ENCODE assay signal across 19 cellular contexts in genomic region chr11:10565493-10565892, GRCh38. TPM values are rescaled to one million over a fixed set of nuclear protein-coding genes. Genes with fewer than 3 reads are reported as not detected.
"Had no signal": no experiment of that assay in that cellular context is flagged by ENCODE, and none has a peak within 500 bp of the region (broad histone marks: within the 10 kb centered on the region; RNA-seq: fewer than 3 reads in every experiment).

No MANE protein-coding gene starts in this region.

- H3K4me3 Mint-ChIP-seq: activated T-cell treated with anti-CD3 and anti-CD28 coated beads, Interleukin-2, amount 50 U/mL, for 72 hours; mesothelial cell of epicardium; nephron progenitor cell; T-helper 1 cell treated with Interleukin-12 subunit alpha and Interleukin-12 subunit beta and Interleukin-4 antibody, amounts not matched to agents 30 μg/mL and 1 μg/mL, for 36 hours had no signal

- H3K4me1 Mint-ChIP-seq: mesothelial cell of epicardium, nephron progenitor cell had no signal

- DNase-seq: activated CD4-positive, alpha-beta T cell treated with anti-CD3 and anti-CD28 coated beads, Interleukin-2, amount 50 U/mL, for 4 hours; activated effector memory CD4-positive, alpha-beta T cell treated with anti-CD3 and anti-CD28 coated beads, Interleukin-2, amount 50 U/mL, for 16 hours; activated naive CD4-positive, alpha-beta T cell treated with anti-CD3 and anti-CD28 coated beads, Interleukin-2, amount 50 U/mL, for 16 hours; activated T-cell treated with anti-CD3 and anti-CD28 coated beads, Interleukin-2, amount 50 U/mL, for 72 hours; dorsolateral prefrontal cortex; foreskin keratinocyte; hypothalamus; kidney glomerular epithelial cell; nephron progenitor cell; sigmoid colon; stimulated activated CD4-positive, alpha-beta T cell treated with anti-CD3 and anti-CD28 coated beads, Interleukin-4, amount 100 ng/mL, for 4 hours; stimulated activated naive CD4-positive, alpha-beta T cell; uterus had no signal

- ATAC-seq: activated T-cell treated with anti-CD3 and anti-CD28 coated beads, Interleukin-2, amount 50 U/mL, for 72 hours; foreskin keratinocyte had no signal

- H3K9me3 Mint-ChIP-seq: activated T-cell treated with anti-CD3 and anti-CD28 coated beads, Interleukin-2, amount 50 U/mL, for 72 hours; mesothelial cell of epicardium; nephron progenitor cell; T-helper 1 cell treated with Interleukin-12 subunit alpha and Interleukin-12 subunit beta and Interleukin-4 antibody, amounts not matched to agents 30 μg/mL and 1 μg/mL, for 36 hours had no signal

- H3K9me3 ChIP-seq: sigmoid colon, tibial nerve, uterus had no signal

- H3K27ac Mint-ChIP-seq: activated T-cell treated with anti-CD3 and anti-CD28 coated beads, Interleukin-2, amount 50 U/mL, for 72 hours; mesothelial cell of epicardium; nephron progenitor cell; T-helper 1 cell treated with Interleukin-12 subunit alpha and Interleukin-12 subunit beta and Interleukin-4 antibody, amounts not matched to agents 30 μg/mL and 1 μg/mL, for 36 hours had no signal

- H3K36me3 Mint-ChIP-seq: mesothelial cell of epicardium had no signal

- H3K27me3 ChIP-seq: cardiac muscle cell, dorsolateral prefrontal cortex, foreskin keratinocyte, sigmoid colon, tibial nerve, uterus had no signal

- H3K4me1 ChIP-seq: foreskin keratinocyte, sigmoid colon, uterus had no signal

- H3K27ac ChIP-seq: cardiac muscle cell, foreskin keratinocyte, uterus had no signal

- H3K4me3 ChIP-seq: cardiac muscle cell, uterus had no signal

- H3K36me3 ChIP-seq: cardiac muscle cell, sigmoid colon, tibial nerve, uterus had no signal

RNA-seq across cellular contexts. Expression of gene LYVE1, which starts 3.0 kb away (rescaled TPM):
- total RNA-seq: activated CD8-positive, alpha-beta memory T cell treated with anti-CD3 and anti-CD28 coated beads for 36 hours; activated T-cell treated with anti-CD3 and anti-CD28 coated beads, Interleukin-2, amount 50 U/mL, for 72 hours; cardiac muscle cell; foreskin keratinocyte; myocyte had no signal
